In genomic region chr2:240494194-240494793, GRCh38 we compare ENCODE assay signal across 19 cellular contexts.
"Had no signal": no experiment of that assay in that cellular context is flagged by ENCODE, and none has a peak within 500 bp of the region (broad histone marks: within the 10 kb centered on the region; RNA-seq: fewer than 3 reads in every experiment).

No MANE protein-coding gene starts in this region.

- H3K4me1 ChIP-seq: esophagus squamous epithelium, gastroesophageal sphincter, left ventricle myocardium inferior, lower lobe of right lung, neural progenitor cell, right atrium auricular region, sigmoid colon, stomach, transverse colon had no signal

- H3K27ac ChIP-seq: esophagus squamous epithelium, gastroesophageal sphincter, left ventricle myocardium inferior, lower lobe of right lung, neural progenitor cell, right atrium auricular region, sigmoid colon, skin epidermis, stomach, thoracic aorta, transverse colon had no signal

- DNase-seq: effector memory CD8-positive, alpha-beta T cell; esophagus squamous epithelium; glutamatergic neuron; left cardiac atrium; left ventricle myocardium inferior; lower lobe of right lung; midbrain; occipital lobe; sigmoid colon; stimulated activated CD4-positive, alpha-beta T cell treated with anti-CD3 and anti-CD28 coated beads, Interleukin-12 subunit alpha, Interleukin-12 subunit beta, amount 100 ng/mL, for 4 hours; stimulated activated naive CD4-positive, alpha-beta T cell; transverse colon had no signal

- ATAC-seq: effector memory CD8-positive, alpha-beta T cell; gastroesophageal sphincter; left cardiac atrium; lower lobe of right lung; natural killer cell treated with Interleukin-12 subunit alpha and Interleukin-12 subunit beta and Interleukin-15 and Interleukin-18, amount 100 ng/mL, for 72 hours had no signal

- H2AFZ ChIP-seq: neural progenitor cell had no signal

- H3K36me3 ChIP-seq: neural progenitor cell, right atrium auricular region, sigmoid colon, transverse colon had no signal

- H3K4me3 ChIP-seq: esophagus squamous epithelium, gastroesophageal sphincter, left ventricle myocardium inferior, lower lobe of right lung, neural progenitor cell, right atrium auricular region, sigmoid colon, skin epidermis, stomach, thoracic aorta, transverse colon had no signal

- H3K9ac ChIP-seq: neural progenitor cell had no signal

- H3K27me3 ChIP-seq: esophagus squamous epithelium, gastroesophageal sphincter, neural progenitor cell, right atrium auricular region, sigmoid colon, stomach, transverse colon had no signal

- H3K4me2 ChIP-seq: neural progenitor cell had no signal
